In the genomic region with DNA sequence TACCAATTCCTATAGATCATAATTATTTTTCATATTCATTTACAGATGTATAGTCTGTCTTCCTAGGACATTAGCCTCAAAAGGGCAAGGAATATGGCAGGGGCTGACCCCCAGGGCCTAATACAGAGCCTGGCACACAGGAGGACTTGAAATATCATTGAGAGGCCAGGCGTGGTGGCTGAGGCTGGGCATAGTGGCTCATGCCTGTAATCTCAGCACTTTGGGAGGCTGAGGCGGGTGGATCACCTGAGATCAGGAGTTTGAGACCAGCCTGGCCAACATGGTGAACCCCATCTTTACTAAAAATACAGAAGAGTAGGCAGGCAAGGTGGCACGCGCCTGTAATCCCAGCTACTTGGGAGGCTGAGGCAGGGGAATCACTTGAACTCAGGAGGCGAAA, we compare ENCODE assay signal across 7 cellular contexts. TPM values are rescaled to one million over a fixed set of nuclear protein-coding genes. Genes with fewer than 3 reads are reported as not detected.
"Had no signal": no experiment of that assay in that cellular context is flagged by ENCODE, and none has a peak within 500 bp of the region (broad histone marks: within the 10 kb centered on the region; RNA-seq: fewer than 3 reads in every experiment).

No MANE protein-coding gene starts in this region.

RNA-seq across cellular contexts. Expression of a gene that starts 57.6 kb away (rescaled TPM):
- total RNA-seq: GM23248, GM23338, H1, H4, H7, H9, HFFc6 had no signal
- polyA plus RNA-seq: GM23248, GM23338, H1 had no signal
